ENCODE assay signal across 16 cellular contexts in the genomic region with DNA sequence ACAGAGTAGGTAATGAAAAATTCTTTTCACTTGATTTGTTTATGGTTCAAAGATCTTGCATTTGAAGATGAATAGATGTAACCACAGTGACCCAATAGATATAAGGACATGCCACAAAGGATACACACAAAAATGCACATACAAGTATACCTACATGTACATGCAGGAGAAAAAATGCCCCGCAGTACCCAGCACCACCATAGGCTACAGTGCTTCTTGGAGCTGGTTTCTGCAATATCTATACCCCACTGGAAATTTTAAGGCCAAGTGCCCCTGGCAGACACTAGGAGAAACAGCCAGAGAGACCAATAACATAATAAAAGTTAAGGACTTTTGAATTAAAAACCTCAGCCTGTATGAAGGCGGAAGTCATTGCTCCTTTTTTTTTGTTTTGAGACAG. TPM values are rescaled to one million over a fixed set of nuclear protein-coding genes. Genes with fewer than 3 reads are reported as not detected.
DNase-seq lines count a peak whose midpoint lies in the region; ATAC-seq and TF ChIP-seq lines count a peak whose summit lies in the region.
"Had no signal": no experiment of that assay in that cellular context is flagged by ENCODE, and none has a peak within 500 bp of the region (broad histone marks: within the 10 kb centered on the region; RNA-seq: fewer than 3 reads in every experiment).

No MANE protein-coding gene starts in this region.

- DNase-seq in activated CD4-positive, alpha-beta T cell treated with anti-CD3 and anti-CD28 coated beads, Interleukin-2, amount 10 ng/mL, durations not matched to agents 7 days and 5 days = no peak
- DNase-seq in activated CD4-positive, alpha-beta T cell treated with anti-CD3 and anti-CD28 coated beads for 4 hours = no peak
- DNase-seq in endodermal cell (no peak), psoas muscle (no peak), NCI-H1105 (lab: John Stamatoyannopoulos, UW) (no peak)
- no peak for DNase-seq in effector memory CD8-positive, alpha-beta T cell
- DNase-seq: 8988T, Calu3, DMS153, NCI-H2107, NCI-H446 treated with DMSO at 0.1 percent for 48 hours had no signal

- H3K36me3 ChIP-seq in BLaER1 treated with 17β-estradiol and CSF1 and Interleukin-3, amounts not matched to agents 10 nM and 100 nM = peaks cover 70 to 91% (median 83%) of the 10 kb centered on the region in 11 experiments
- H3K36me3 ChIP-seq in endodermal cell (ENCODE audit: control insufficient read depth, insufficient read depth, low read length) (peaks cover 41% of the 10 kb centered on the region), psoas muscle (ENCODE audit: insufficient read depth in 1 of 2, low read depth in 1 of 2) (peaks cover 0 to 40% of the 10 kb centered on the region in 2 donors)

- no peaks in the 10 kb centered on the region for H3K9me3 ChIP-seq in BLaER1 treated with 17β-estradiol and CSF1 and Interleukin-3, amounts not matched to agents 10 nM and 100 nM (replicated peaks in 1 of 11)
- H3K9me3 ChIP-seq in endodermal cell (ENCODE audit: control insufficient read depth, low read length) = no peaks in the 10 kb centered on the region
- H3K9me3 ChIP-seq in psoas muscle = no peaks in the 10 kb centered on the region

- H3K4me1 ChIP-seq in BLaER1 treated with 17β-estradiol and CSF1 and Interleukin-3, amounts not matched to agents 10 nM and 100 nM = peaks cover 13 to 32% (median 26%) of the 10 kb centered on the region in 10 experiments
- H3K4me1 ChIP-seq in endodermal cell (ENCODE audit: control insufficient read depth, insufficient read depth, low read length) (peaks cover 21% of the 10 kb centered on the region), psoas muscle (peaks cover 66% of the 10 kb centered on the region)

- peak overlapping the region; percentile 66 for H3K27ac Mint-ChIP-seq in activated CD4-positive, alpha-beta T cell treated with anti-CD3 and anti-CD28 coated beads, Interleukin-2, amount 10 ng/mL, durations not matched to agents 7 days and 5 days
- H3K27ac Mint-ChIP-seq in endodermal cell = no peak overlapping the region
- no peak overlapping the region for H3K27ac Mint-ChIP-seq in effector memory CD8-positive, alpha-beta T cell

- peak overlapping the region in 3 of 11 experiments; percentile 22 to 28 (median 23); a peak in 5 of 22 replicates for H3K9ac ChIP-seq in BLaER1 treated with 17β-estradiol and CSF1 and Interleukin-3, amounts not matched to agents 10 nM and 100 nM
- no peak overlapping the region for H3K9ac ChIP-seq in endodermal cell (ENCODE audit: extremely low read depth, low read length, poor library complexity, severe bottlenecking)

- TF ChIP-seq CTCF in endodermal cell (conservative IDR thresholded peaks at IDR 0.05) = peak; percentile 30
- no peak for TF ChIP-seq CTCF in psoas muscle (IDR thresholded peaks at IDR 0.05)

- H4K20me1 ChIP-seq in BLaER1 treated with 17β-estradiol and CSF1 and Interleukin-3, amounts not matched to agents 10 nM and 100 nM = no peaks in the 10 kb centered on the region; a peak in 2 of 22 replicates

- H3K4me3 ChIP-seq in BLaER1 treated with 17β-estradiol and CSF1 and Interleukin-3, amounts not matched to agents 10 nM and 100 nM = no peak overlapping the region
- peak overlapping the region; percentile 36 for H3K4me3 ChIP-seq in endodermal cell (ENCODE audit: low read length)
- no peak overlapping the region for H3K4me3 ChIP-seq in psoas muscle

- H3K4me1 Mint-ChIP-seq in activated CD4-positive, alpha-beta T cell treated with anti-CD3 and anti-CD28 coated beads, Interleukin-2, amount 10 ng/mL, durations not matched to agents 7 days and 5 days = peaks cover 6% of the 10 kb centered on the region
- peaks cover 30% of the 10 kb centered on the region for H3K4me1 Mint-ChIP-seq in endodermal cell
- peaks cover 2 to 5% of the 10 kb centered on the region in 2 donors for H3K4me1 Mint-ChIP-seq in effector memory CD8-positive, alpha-beta T cell (ENCODE audit: low read depth in 2 of 2)

- CTCF ChIA-PET in activated CD4-positive, alpha-beta T cell treated with anti-CD3 and anti-CD28 coated beads, Interleukin-2, amount 10 ng/mL, durations not matched to agents 7 days and 5 days (lab: Charles Lee) = interaction anchor here (0.7 to 2.4 kb wide), 4 partner anchors 19 to 189 kb away, joined by 3 to 11 read pairs (median 4); no protein-coding TSS in a partner anchor

- no peaks in the 10 kb centered on the region for H3K9me3 Mint-ChIP-seq in activated CD4-positive, alpha-beta T cell treated with anti-CD3 and anti-CD28 coated beads, Interleukin-2, amount 10 ng/mL, durations not matched to agents 7 days and 5 days
- no peaks in the 10 kb centered on the region for H3K9me3 Mint-ChIP-seq in endodermal cell
- H3K9me3 Mint-ChIP-seq in effector memory CD8-positive, alpha-beta T cell = no peaks in the 10 kb centered on the region
- H3K9me3 Mint-ChIP-seq: CD8-positive, alpha-beta memory T cell had no signal

- peaks cover 34% of the 10 kb centered on the region for H3K36me3 Mint-ChIP-seq in activated CD4-positive, alpha-beta T cell treated with anti-CD3 and anti-CD28 coated beads, Interleukin-2, amount 10 ng/mL, durations not matched to agents 7 days and 5 days (ENCODE audit: low read depth)
- peaks cover 41% of the 10 kb centered on the region for H3K36me3 Mint-ChIP-seq in endodermal cell (ENCODE audit: low read depth)
- peaks cover 67% of the 10 kb centered on the region for H3K36me3 Mint-ChIP-seq in effector memory CD8-positive, alpha-beta T cell (ENCODE audit: insufficient read depth)

- H3K4me3 Mint-ChIP-seq in activated CD4-positive, alpha-beta T cell treated with anti-CD3 and anti-CD28 coated beads, Interleukin-2, amount 10 ng/mL, durations not matched to agents 7 days and 5 days = no peak overlapping the region
- H3K4me3 Mint-ChIP-seq in endodermal cell = no peak overlapping the region
- H3K4me3 Mint-ChIP-seq in effector memory CD8-positive, alpha-beta T cell = no peak overlapping the region
- H3K4me3 Mint-ChIP-seq: CD8-positive, alpha-beta memory T cell had no signal

- peak overlapping the region in 1 of 11 experiments; percentile 59; a peak in 2 of 22 replicates for H3K27ac ChIP-seq in BLaER1 treated with 17β-estradiol and CSF1 and Interleukin-3, amounts not matched to agents 10 nM and 100 nM
- H3K27ac ChIP-seq in endodermal cell (ENCODE audit: low read depth, low read length) (no peak overlapping the region), psoas muscle (peak overlapping the region; percentile 81)
- H3K27ac ChIP-seq: C4-2B, RWPE1 had no signal

- H3K27me3 ChIP-seq in BLaER1 treated with 17β-estradiol and CSF1 and Interleukin-3, amounts not matched to agents 10 nM and 100 nM = no peaks in the 10 kb centered on the region
- H3K27me3 ChIP-seq in endodermal cell (ENCODE audit: control insufficient read depth, insufficient read depth, low read length, poor library complexity, severe bottlenecking) (no peaks in the 10 kb centered on the region), psoas muscle (ENCODE audit: insufficient read depth in 3 of 3, low read length in 2 of 3) (no peaks in the 10 kb centered on the region)

- intact Hi-C loops in psoas muscle (cut with DNase I) = loop anchor here in 1 of 2 donors (5.0 kb wide), 1 partner anchor 194 kb away; a partner anchor contains a TSS

- POLR2A ChIA-PET in activated CD4-positive, alpha-beta T cell treated with anti-CD3 and anti-CD28 coated beads, Interleukin-2, amount 10 ng/mL, durations not matched to agents 7 days and 5 days (lab: Charles Lee) = interaction anchor here (0.8 kb wide), 1 partner anchor 486 kb away, joined by 6 read pairs; no protein-coding TSS in a partner anchor

- 79 to 94% methylated on average over 1 to 2 of the region's 2 CpGs for WGBS in endodermal cell (ENCODE audit: insufficient coverage in 1 of 2, insufficient read length in 1 of 2), 2 experiments
- 87 to 96% (median 93%) methylated on average over 2 of the region's 2 CpGs for WGBS in psoas muscle, 3 donors

- H3K27me3 Mint-ChIP-seq in activated CD4-positive, alpha-beta T cell treated with anti-CD3 and anti-CD28 coated beads, Interleukin-2, amount 10 ng/mL, durations not matched to agents 7 days and 5 days = no peaks in the 10 kb centered on the region
- H3K27me3 Mint-ChIP-seq in endodermal cell (ENCODE audit: insufficient read depth) = no peaks in the 10 kb centered on the region
- H3K27me3 Mint-ChIP-seq in effector memory CD8-positive, alpha-beta T cell = no peaks in the 10 kb centered on the region
- H3K27me3 Mint-ChIP-seq: CD8-positive, alpha-beta memory T cell had no signal

- ATAC-seq in psoas muscle (no peak), HG03108 (IDR thresholded peaks at IDR 0.05; ENCODE audit: unreplicated experiment) (no peak)
- no peak for ATAC-seq in effector memory CD8-positive, alpha-beta T cell (replicated peaks)

- peak overlapping the region in 9 of 11 experiments; percentile 37 to 64 (median 46); a peak in 14 of 22 replicates for H3K4me2 ChIP-seq in BLaER1 treated with 17β-estradiol and CSF1 and Interleukin-3, amounts not matched to agents 10 nM and 100 nM

RNA-seq across cellular contexts. Expression of a gene that starts 12.1 kb away (rescaled TPM):
- total RNA-seq in activated CD4-positive, alpha-beta T cell treated with anti-CD3 and anti-CD28 coated beads, Interleukin-2, amount 10 ng/mL, durations not matched to agents 7 days and 5 days = 1 to 10 TPM; 5.1 to 5.2 TPM
- total RNA-seq in endodermal cell (1 to 10 TPM; 5.9 to 6.8 TPM), psoas muscle (1,000 to 10,000 TPM in 2 of 4 donors, 100 to 1,000 TPM in 2; 576 to 1,676 (median 997) TPM)
- 2.5 TPM for polyA plus RNA-seq in endodermal cell (2013, experiment 1 of 2)
- polyA plus RNA-seq in endodermal cell (2013, experiment 2 of 2) = 1.9 TPM
- 1,000 to 10,000 TPM in 1 of 3 donors, 100 to 1,000 TPM in 1, 10 to 100 TPM in 1; 98.2 to 1,376 (median 738) TPM for polyA plus RNA-seq in psoas muscle
- polyA plus RNA-seq: CD8-positive, alpha-beta memory T cell had no signal

RNA-seq across cellular contexts. Expression of a gene that starts 33.6 kb away (rescaled TPM):
- total RNA-seq in activated CD4-positive, alpha-beta T cell treated with anti-CD3 and anti-CD28 coated beads, Interleukin-2, amount 10 ng/mL, durations not matched to agents 7 days and 5 days = 100 to 1,000 TPM; 137 to 141 TPM
- total RNA-seq in endodermal cell = 100 to 1,000 TPM in 1 of 2 donors, 10 to 100 TPM in 1; 76.7 to 134 TPM
- 141 TPM for polyA plus RNA-seq in endodermal cell (2013, experiment 1 of 2)
- polyA plus RNA-seq in endodermal cell (2013, experiment 2 of 2) = 96.2 TPM
- 10 to 100 TPM; 39.2 to 59.2 (median 47.3) TPM for total RNA-seq in psoas muscle
- 10 to 100 TPM; 36.6 to 66.8 (median 62.7) TPM for polyA plus RNA-seq in psoas muscle

RNA-seq across cellular contexts. Expression of a gene that starts 46.5 kb away (rescaled TPM):
- under 1 TPM; 0.29 to 0.32 TPM for total RNA-seq in activated CD4-positive, alpha-beta T cell treated with anti-CD3 and anti-CD28 coated beads, Interleukin-2, amount 10 ng/mL, durations not matched to agents 7 days and 5 days
- total RNA-seq in endodermal cell = 1 to 10 TPM in 1 of 2 donors, under 1 TPM in 1; 0.31 to 1.1 TPM
- 7.8 TPM for polyA plus RNA-seq in endodermal cell (2013, experiment 1 of 2)
- 6.4 TPM for polyA plus RNA-seq in endodermal cell (2013, experiment 2 of 2)
- under 1 TPM in 3 of 4 donors, not detected in 1; 0.24 to 0.58 (median 0.42) TPM for total RNA-seq in psoas muscle
- polyA plus RNA-seq in psoas muscle = under 1 TPM in 2 of 3 donors, not detected in 1; 0.01 to 0.20 TPM
- polyA plus RNA-seq: CD8-positive, alpha-beta memory T cell had no signal

Comparison
In these comparisons a context has a peak if more than half of its experiments do, and no peak if none do; other contexts are left out.
1. RNA of a gene that starts 12.1 kb away (total RNA-seq): 576 to 1,676 TPM in psoas muscle; 5.9 to 6.8 TPM in endodermal cell and 5.1 to 5.2 TPM in activated CD4-positive, alpha-beta T cell treated with anti-CD3 and anti-CD28 coated beads, Interleukin-2, amount 10 ng/mL, durations not matched to agents 7 days and 5 days; every median in the first group is over 10 times any median in the second.